In the genomic region with DNA sequence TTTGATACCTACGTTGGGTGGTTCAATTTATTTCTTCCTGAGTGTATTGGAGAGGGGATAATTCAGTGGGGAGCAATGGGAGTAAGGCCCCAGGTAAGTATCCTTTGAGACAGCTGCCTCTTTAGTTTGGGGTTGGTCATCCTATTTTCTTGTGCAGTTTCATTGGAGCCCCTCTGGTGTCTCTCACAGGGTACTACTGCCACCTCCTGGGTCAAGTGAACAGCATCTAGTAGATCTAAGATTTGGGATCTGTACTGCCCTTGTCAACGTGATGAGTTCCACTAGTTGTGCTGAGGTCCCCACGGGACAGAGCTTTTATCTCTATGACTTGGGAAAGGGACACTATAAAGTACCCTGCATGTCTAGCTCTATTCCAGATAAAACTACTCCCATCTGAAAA, we compare ENCODE assay signal across 8 cellular contexts.
DNase-seq lines count a peak whose midpoint lies in the region; ATAC-seq, FAIRE-seq and TF ChIP-seq lines count a peak whose summit lies in the region.

No MANE protein-coding gene starts in this region.

- H3K4me1 ChIP-seq in suprapubic skin = no peaks in the 10 kb centered on the region

- no peaks in the 10 kb centered on the region for H3K36me3 Mint-ChIP-seq in activated T-cell treated with anti-CD3 and anti-CD28 coated beads, Interleukin-2, amount 50 U/mL, for 72 hours (ENCODE audit: insufficient read depth in 2 of 2)
- no peaks in the 10 kb centered on the region for H3K36me3 Mint-ChIP-seq in glutamatergic neuron (ENCODE audit: unreplicated experiment)

- TF ChIP-seq EP300 in suprapubic skin (IDR thresholded peaks at IDR 0.05) = no peak

- no peak overlapping the region for H3K4me3 ChIP-seq in AG10803 (ENCODE audit: low read length)
- H3K4me3 ChIP-seq in suprapubic skin = no peak overlapping the region

- H3K27ac Mint-ChIP-seq in activated T-cell treated with anti-CD3 and anti-CD28 coated beads, Interleukin-2, amount 50 U/mL, for 72 hours = no peak overlapping the region
- no peak overlapping the region for H3K27ac Mint-ChIP-seq in glutamatergic neuron (ENCODE audit: unreplicated experiment)

- DNase-seq in AG10803 (ENCODE audit: low read depth) (peak; percentile 31), GM12891 (ENCODE audit: insufficient read length, low spot score) (peak; percentile 1), NCI-H526 (lab: John Stamatoyannopoulos, UW) (peak; percentile 18 to 61), glutamatergic neuron (peak; percentile 25), sciatic nerve (ENCODE audit: low spot score) (no peak), suprapubic skin (ENCODE audit: low spot score in 2 of 2) (no peak)
- DNase-seq in activated T-cell treated with anti-CD3 and anti-CD28 coated beads, Interleukin-2, amount 50 U/mL, for 72 hours = peak; percentile 36 to 43

- 16% methylated on average over 3 of the region's 3 CpGs for WGBS in suprapubic skin

- H3K36me3 ChIP-seq in suprapubic skin = no peaks in the 10 kb centered on the region

- H3K27me3 Mint-ChIP-seq in activated T-cell treated with anti-CD3 and anti-CD28 coated beads, Interleukin-2, amount 50 U/mL, for 72 hours (ENCODE audit: low read depth) = peaks cover 31% of the 10 kb centered on the region
- H3K27me3 Mint-ChIP-seq in glutamatergic neuron (ENCODE audit: unreplicated experiment) = no peaks in the 10 kb centered on the region

- peak; percentile 48 for FAIRE-seq in GM12891 (lab: Jason Lieb, UNC)

- intact Hi-C loops in sciatic nerve (cut with DNase I) = no loop called here

- TF ChIP-seq POLR2A in GM12891 (IDR thresholded peaks at IDR 0.05; ENCODE audit: low read depth, low read length) = no peak
- no peak for TF ChIP-seq POLR2A in suprapubic skin (IDR thresholded peaks at IDR 0.05)

- TF ChIP-seq CTCF in AG10803 (conservative IDR thresholded peaks at IDR 0.05; ENCODE audit: low read length) (peak; percentile 53), glutamatergic neuron (IDR thresholded peaks at IDR 0.05; ENCODE audit: partially characterized antibody, unreplicated experiment) (no peak), suprapubic skin (IDR thresholded peaks at IDR 0.05) (peak in 1 of 2 donors; percentile 23)

- no peaks in the 10 kb centered on the region for H3K9me3 ChIP-seq in suprapubic skin

- ATAC-seq in HG02798 (IDR thresholded peaks at IDR 0.05; ENCODE audit: poor library complexity, unreplicated experiment) (peak; percentile 88), sciatic nerve (peak; percentile 67)
- ATAC-seq in activated T-cell treated with anti-CD3 and anti-CD28 coated beads, Interleukin-2, amount 50 U/mL, for 72 hours (replicated peaks in 1 of 2) = peak; percentile 80 to 91

- H3K27me3 ChIP-seq in suprapubic skin = no peaks in the 10 kb centered on the region

- no peak overlapping the region for H3K27ac ChIP-seq in suprapubic skin

- no peaks in the 10 kb centered on the region for H3K9me3 Mint-ChIP-seq in activated T-cell treated with anti-CD3 and anti-CD28 coated beads, Interleukin-2, amount 50 U/mL, for 72 hours
- no peaks in the 10 kb centered on the region for H3K9me3 Mint-ChIP-seq in glutamatergic neuron (ENCODE audit: unreplicated experiment)

- H3K4me1 Mint-ChIP-seq in activated T-cell treated with anti-CD3 and anti-CD28 coated beads, Interleukin-2, amount 50 U/mL, for 72 hours (ENCODE audit: low read depth) = no peaks in the 10 kb centered on the region
- no peaks in the 10 kb centered on the region for H3K4me1 Mint-ChIP-seq in glutamatergic neuron (ENCODE audit: low read depth, unreplicated experiment)

- H3K4me3 Mint-ChIP-seq in activated T-cell treated with anti-CD3 and anti-CD28 coated beads, Interleukin-2, amount 50 U/mL, for 72 hours = no peak overlapping the region
- no peak overlapping the region for H3K4me3 Mint-ChIP-seq in glutamatergic neuron (ENCODE audit: unreplicated experiment)

TF ChIP-seq in GM12891, 5 proteins besides CTCF, POLR2A, EP300 and RAD21:
- TF ChIP-seq PAX5 (IDR thresholded peaks at IDR 0.05; ENCODE audit: insufficient read depth, low read length, severe bottlenecking) (no peak), SPI1 (IDR thresholded peaks at IDR 0.05; ENCODE audit: low read depth, low read length) (no peak), POLR2AphosphoS5 (IDR thresholded peaks at IDR 0.05; ENCODE audit: low read depth, low read length) (no peak), TAF1 (IDR thresholded peaks at IDR 0.05; ENCODE audit: low read depth, low read length) (no peak), POU2F2 (IDR thresholded peaks at IDR 0.05; ENCODE audit: low read depth, low read length) (no peak)

Comparison
In these comparisons a context has a peak if more than half of its experiments do, and no peak if none do; other contexts are left out.
1. DNase-seq: peak in AG10803 (single experiment), GM12891 (single experiment), NCI-H526 (2 of 2), activated T-cell treated with anti-CD3 and anti-CD28 coated beads, Interleukin-2, amount 50 U/mL, for 72 hours (2 of 2) and glutamatergic neuron (single experiment); none in sciatic nerve (single experiment) and suprapubic skin (0 of 2).
2. Peak in every context shown above with its lines, with median percentiles within 50 percentile points of each other: ATAC-seq.